In genomic region chr3:98034036-98034435, GRCh38 we compare ENCODE assay signal across 44 cellular contexts. TPM values are rescaled to one million over a fixed set of nuclear protein-coding genes. Genes with fewer than 3 reads are reported as not detected.
"Had no signal": no experiment of that assay in that cellular context is flagged by ENCODE, and none has a peak within 500 bp of the region (broad histone marks: within the 10 kb centered on the region; RNA-seq: fewer than 3 reads in every experiment).

No MANE protein-coding gene starts in this region.

- H3K36me3 Mint-ChIP-seq: activated naive CD4-positive, alpha-beta T cell treated with anti-CD3 and anti-CD28 coated beads, Interleukin-2, amount 50 U/mL, for 24 hours; activated naive CD4-positive, alpha-beta T cell treated with anti-CD3 and anti-CD28 coated beads, Interleukin-2, amount 50 U/mL, for 72 hours; activated naive CD8-positive, alpha-beta T cell; activated naive CD8-positive, alpha-beta T cell treated with anti-CD3 and anti-CD28 coated beads for 36 hours; activated naive CD8-positive, alpha-beta T cell treated with anti-CD3 and anti-CD28 coated beads, Interleukin-2, amount 10 ng/mL, durations not matched to agents 7 days and 5 days; brain had no signal

- H3K9me3 ChIP-seq: adrenal gland, ascending aorta, body of pancreas, breast epithelium had no signal

- H3K36me3 ChIP-seq: adrenal gland, ascending aorta, brain microvascular endothelial cell, breast epithelium, cardiac muscle cell had no signal

- H3K4me1 ChIP-seq: adrenal gland, ascending aorta, breast epithelium had no signal

- H3K27ac ChIP-seq: adrenal gland, ascending aorta, body of pancreas, brain microvascular endothelial cell, breast epithelium, cardiac muscle cell had no signal

- H3K9me3 Mint-ChIP-seq: activated naive CD4-positive, alpha-beta T cell treated with anti-CD3 and anti-CD28 coated beads for 36 hours; activated naive CD4-positive, alpha-beta T cell treated with anti-CD3 and anti-CD28 coated beads, Interleukin-2, amount 10 ng/mL, durations not matched to agents 7 days and 5 days; activated naive CD4-positive, alpha-beta T cell treated with anti-CD3 and anti-CD28 coated beads, Interleukin-2, amount 50 U/mL, for 24 hours; activated naive CD4-positive, alpha-beta T cell treated with anti-CD3 and anti-CD28 coated beads, Interleukin-2, amount 50 U/mL, for 72 hours; activated naive CD8-positive, alpha-beta T cell treated with anti-CD3 and anti-CD28 coated beads for 36 hours; activated naive CD8-positive, alpha-beta T cell treated with anti-CD3 and anti-CD28 coated beads, Interleukin-2, amount 10 ng/mL, durations not matched to agents 7 days and 5 days; activated naive CD8-positive, alpha-beta T cell treated with anti-CD3 and anti-CD28 coated beads, Interleukin-2, amount 50 U/mL, for 24 hours; activated T-cell treated with anti-CD3 and anti-CD28 coated beads, Interleukin-2, amount 50 U/mL, for 24 hours; activated T-cell treated with anti-CD3 and anti-CD28 coated beads, Interleukin-2, amount 50 U/mL, for 4 hours; activated T-cell treated with anti-CD3 and anti-CD28 coated beads, Interleukin-2, amount 50 U/mL, for 72 hours; activated T-helper 1 cell treated with anti-CD3 and anti-CD28 coated beads, Interleukin-12 subunit alpha, Interleukin-12 subunit beta, Interleukin-2, Interleukin-4 antibody, amounts not matched to agents 30 ng/mL and 10 ng/mL and 1 ng/mL, durations not matched to agents 14 hours and 24 hours and 36 hours; activated T-helper 17 cell treated with anti-CD3 and anti-CD28 coated beads, Interleukin-2, amount 50 U/mL, for 72 hours; activated T-helper 2 cell treated with anti-CD3 and anti-CD28 coated beads, Interferon-gamma antibody, Interleukin-2, Interleukin-4, amounts not matched to agents 10 μg/mL and 5 μg/mL and 100 μg/mL, durations not matched to agents 14 hours and 24 hours and 36 hours; brain; central memory CD8-positive, alpha-beta T cell had no signal

- H3K27ac Mint-ChIP-seq: activated naive CD4-positive, alpha-beta T cell treated with anti-CD3 and anti-CD28 coated beads for 36 hours; activated naive CD4-positive, alpha-beta T cell treated with anti-CD3 and anti-CD28 coated beads, Interleukin-2, amount 10 ng/mL, durations not matched to agents 7 days and 5 days; activated naive CD4-positive, alpha-beta T cell treated with anti-CD3 and anti-CD28 coated beads, Interleukin-2, amount 50 U/mL, for 24 hours; activated naive CD4-positive, alpha-beta T cell treated with anti-CD3 and anti-CD28 coated beads, Interleukin-2, amount 50 U/mL, for 72 hours; activated naive CD8-positive, alpha-beta T cell; activated naive CD8-positive, alpha-beta T cell treated with anti-CD3 and anti-CD28 coated beads for 36 hours; activated naive CD8-positive, alpha-beta T cell treated with anti-CD3 and anti-CD28 coated beads, Interleukin-2, amount 10 ng/mL, durations not matched to agents 7 days and 5 days; activated naive CD8-positive, alpha-beta T cell treated with anti-CD3 and anti-CD28 coated beads, Interleukin-2, amount 50 U/mL, for 24 hours; activated T-cell treated with anti-CD3 and anti-CD28 coated beads, Interleukin-2, amount 50 U/mL, for 24 hours; activated T-cell treated with anti-CD3 and anti-CD28 coated beads, Interleukin-2, amount 50 U/mL, for 72 hours; activated T-helper 1 cell treated with anti-CD3 and anti-CD28 coated beads, Interleukin-12 subunit alpha, Interleukin-12 subunit beta, Interleukin-2, Interleukin-4 antibody, amounts not matched to agents 30 ng/mL and 10 ng/mL and 1 ng/mL, durations not matched to agents 14 hours and 24 hours and 36 hours; activated T-helper 17 cell treated with anti-CD3 and anti-CD28 coated beads, Interleukin-2, amount 50 U/mL, for 72 hours; activated T-helper 2 cell treated with anti-CD3 and anti-CD28 coated beads, Interferon-gamma antibody, Interleukin-2, Interleukin-4, amounts not matched to agents 10 μg/mL and 5 μg/mL and 100 μg/mL, durations not matched to agents 14 hours and 24 hours and 36 hours; brain had no signal

- H3K27me3 ChIP-seq: ascending aorta, body of pancreas had no signal

- H3K4me3 ChIP-seq: adrenal gland, ascending aorta, body of pancreas, breast epithelium, cardiac muscle cell had no signal

- DNase-seq: activated effector memory CD4-positive, alpha-beta T cell treated with anti-CD3 and anti-CD28 coated beads, Interleukin-2, amount 50 U/mL, for 16 hours; activated effector memory CD4-positive, alpha-beta T cell treated with Interleukin-2 at 50 U/mL for 16 hours; activated gamma-delta T cell; activated gamma-delta T cell treated with Interleukin-2 at 50 U/mL for 16 hours; activated naive CD4-positive, alpha-beta T cell; activated naive CD4-positive, alpha-beta T cell treated with anti-CD3 and anti-CD28 coated beads for 36 hours; activated naive CD4-positive, alpha-beta T cell treated with anti-CD3 and anti-CD28 coated beads, Interleukin-2, amount 10 ng/mL, durations not matched to agents 7 days and 5 days; activated naive CD4-positive, alpha-beta T cell treated with anti-CD3 and anti-CD28 coated beads, Interleukin-2, amount 50 U/mL, for 16 hours; activated naive CD4-positive, alpha-beta T cell treated with Interleukin-2 at 50 U/mL for 16 hours; activated naive CD8-positive, alpha-beta T cell treated with anti-CD3 and anti-CD28 coated beads for 36 hours; activated naive CD8-positive, alpha-beta T cell treated with anti-CD3 and anti-CD28 coated beads, Interleukin-2, amount 10 ng/mL, durations not matched to agents 7 days and 5 days; activated naive CD8-positive, alpha-beta T cell treated with anti-CD3 and anti-CD28 coated beads, Interleukin-2, amount 50 U/mL, for 24 hours; activated T-cell treated with anti-CD3 and anti-CD28 coated beads, Interleukin-2, amount 50 U/mL, for 1 hour; activated T-cell treated with anti-CD3 and anti-CD28 coated beads, Interleukin-2, amount 50 U/mL, for 24 hours; activated T-cell treated with anti-CD3 and anti-CD28 coated beads, Interleukin-2, amount 50 U/mL, for 4 hours; activated T-cell treated with anti-CD3 and anti-CD28 coated beads, Interleukin-2, amount 50 U/mL, for 48 hours; activated T-cell treated with anti-CD3 and anti-CD28 coated beads, Interleukin-2, amount 50 U/mL, for 72 hours; adrenal gland; amniotic stem cell; amygdala; anterior cingulate cortex; aorta; body of pancreas; brain microvascular endothelial cell; caudate nucleus; central memory CD4-positive, alpha-beta T cell; cerebellar nuclear complex had no signal

- H3K4me3 Mint-ChIP-seq: activated naive CD4-positive, alpha-beta T cell treated with anti-CD3 and anti-CD28 coated beads for 36 hours; activated naive CD4-positive, alpha-beta T cell treated with anti-CD3 and anti-CD28 coated beads, Interleukin-2, amount 10 ng/mL, durations not matched to agents 7 days and 5 days; activated naive CD4-positive, alpha-beta T cell treated with anti-CD3 and anti-CD28 coated beads, Interleukin-2, amount 50 U/mL, for 24 hours; activated naive CD8-positive, alpha-beta T cell; activated naive CD8-positive, alpha-beta T cell treated with anti-CD3 and anti-CD28 coated beads for 36 hours; activated naive CD8-positive, alpha-beta T cell treated with anti-CD3 and anti-CD28 coated beads, Interleukin-2, amount 10 ng/mL, durations not matched to agents 7 days and 5 days; activated naive CD8-positive, alpha-beta T cell treated with anti-CD3 and anti-CD28 coated beads, Interleukin-2, amount 50 U/mL, for 24 hours; activated T-cell treated with anti-CD3 and anti-CD28 coated beads, Interleukin-2, amount 50 U/mL, for 24 hours; activated T-cell treated with anti-CD3 and anti-CD28 coated beads, Interleukin-2, amount 50 U/mL, for 4 hours; activated T-cell treated with anti-CD3 and anti-CD28 coated beads, Interleukin-2, amount 50 U/mL, for 72 hours; activated T-helper 1 cell treated with anti-CD3 and anti-CD28 coated beads, Interleukin-12 subunit alpha, Interleukin-12 subunit beta, Interleukin-2, Interleukin-4 antibody, amounts not matched to agents 30 ng/mL and 10 ng/mL and 1 ng/mL, durations not matched to agents 14 hours and 24 hours and 36 hours; activated T-helper 17 cell treated with anti-CD3 and anti-CD28 coated beads, Interleukin-2, amount 50 U/mL, for 72 hours; brain; central memory CD8-positive, alpha-beta T cell had no signal

RNA-seq across cellular contexts. Expression of gene GABRR3, which starts 1.1 kb away (rescaled TPM):
- total RNA-seq: activated naive CD4-positive, alpha-beta T cell treated with anti-CD3 and anti-CD28 coated beads for 36 hours; activated naive CD4-positive, alpha-beta T cell treated with anti-CD3 and anti-CD28 coated beads, Interleukin-2, amount 50 U/mL, for 72 hours; activated naive CD8-positive, alpha-beta T cell treated with anti-CD3 and anti-CD28 coated beads for 36 hours; activated naive CD8-positive, alpha-beta T cell treated with anti-CD3 and anti-CD28 coated beads, Interleukin-2, amount 10 ng/mL, durations not matched to agents 7 days and 5 days; activated T-cell treated with anti-CD3 and anti-CD28 coated beads, Interleukin-2, amount 50 U/mL, for 4 hours; activated T-cell treated with anti-CD3 and anti-CD28 coated beads, Interleukin-2, amount 50 U/mL, for 72 hours; activated T-helper 1 cell treated with anti-CD3 and anti-CD28 coated beads, Interleukin-12 subunit alpha, Interleukin-12 subunit beta, Interleukin-2, Interleukin-4 antibody, amounts not matched to agents 30 ng/mL and 10 ng/mL and 1 ng/mL, durations not matched to agents 14 hours and 24 hours and 36 hours; activated T-helper 17 cell treated with anti-CD3 and anti-CD28 coated beads, Interleukin-2, amount 50 U/mL, for 72 hours; activated T-helper 2 cell treated with anti-CD3 and anti-CD28 coated beads, Interferon-gamma antibody, Interleukin-2, Interleukin-4, amounts not matched to agents 10 μg/mL and 5 μg/mL and 100 μg/mL, durations not matched to agents 14 hours and 24 hours and 36 hours; aorta; ascending aorta; astrocyte; body of pancreas; breast epithelium; bronchial epithelial cell; cardiac muscle cell; cardiac septum; cerebellum; chondrocyte had no signal
- polyA plus RNA-seq: adipose tissue, adrenal gland, aorta, cardiac muscle cell had no signal

RNA-seq across cellular contexts. Expression of gene OR5AC2, which starts 52.9 kb away (rescaled TPM):
- total RNA-seq: activated naive CD4-positive, alpha-beta T cell treated with anti-CD3 and anti-CD28 coated beads for 36 hours; activated naive CD4-positive, alpha-beta T cell treated with anti-CD3 and anti-CD28 coated beads, Interleukin-2, amount 50 U/mL, for 72 hours; activated naive CD8-positive, alpha-beta T cell treated with anti-CD3 and anti-CD28 coated beads for 36 hours; activated naive CD8-positive, alpha-beta T cell treated with anti-CD3 and anti-CD28 coated beads, Interleukin-2, amount 10 ng/mL, durations not matched to agents 7 days and 5 days; activated T-cell treated with anti-CD3 and anti-CD28 coated beads, Interleukin-2, amount 50 U/mL, for 4 hours; activated T-cell treated with anti-CD3 and anti-CD28 coated beads, Interleukin-2, amount 50 U/mL, for 72 hours; activated T-helper 1 cell treated with anti-CD3 and anti-CD28 coated beads, Interleukin-12 subunit alpha, Interleukin-12 subunit beta, Interleukin-2, Interleukin-4 antibody, amounts not matched to agents 30 ng/mL and 10 ng/mL and 1 ng/mL, durations not matched to agents 14 hours and 24 hours and 36 hours; activated T-helper 17 cell treated with anti-CD3 and anti-CD28 coated beads, Interleukin-2, amount 50 U/mL, for 72 hours; activated T-helper 2 cell treated with anti-CD3 and anti-CD28 coated beads, Interferon-gamma antibody, Interleukin-2, Interleukin-4, amounts not matched to agents 10 μg/mL and 5 μg/mL and 100 μg/mL, durations not matched to agents 14 hours and 24 hours and 36 hours; adrenal gland; aorta; ascending aorta; astrocyte; body of pancreas; breast epithelium; bronchial epithelial cell; cardiac muscle cell; cardiac septum; cerebellum; chondrocyte had no signal
- polyA plus RNA-seq: adipose tissue, adrenal gland, aorta, cardiac muscle cell had no signal
